Comparison of ENCODE assay signal across 9 cellular contexts in genomic region chr2:209208211-209208610, GRCh38.
A peak's percentile ranks its signal among the peaks of the same experiment; 100 is the strongest.
DNase-seq lines count a peak whose midpoint lies in the region; ATAC-seq, FAIRE-seq and TF ChIP-seq lines count a peak whose summit lies in the region.
"Had no signal": no experiment of that assay in that cellular context is flagged by ENCODE, and none has a peak within 500 bp of the region (broad histone marks: within the 10 kb centered on the region; RNA-seq: fewer than 3 reads in every experiment).

No MANE protein-coding gene starts in this region.

- no peaks in the 10 kb centered on the region for H3K9me3 ChIP-seq in A549
- H3K9me3 ChIP-seq in PC-9 (ENCODE audit: insufficient read depth, low read depth): no peaks in the 10 kb centered on the region
- H3K9me3 ChIP-seq in parathyroid adenoma (ENCODE audit: control insufficient read depth, low read length): no peaks in the 10 kb centered on the region

- no peak for TF ChIP-seq POLR2A in A549 (IDR thresholded peaks at IDR 0.05; ENCODE audit: low read length)

- no TSS peak for BruUV-seq in PC-9 (replicated peaks; lab: Mats Ljungman, UMichigan)

- H3K36me3 ChIP-seq in PC-9 (ENCODE audit: low read depth) (no peaks in the 10 kb centered on the region), parathyroid adenoma (ENCODE audit: control insufficient read depth, insufficient read depth, low read length) (no peaks in the 10 kb centered on the region)

- 15% methylated on average over 9 of the region's 9 CpGs for WGBS in A549 (ENCODE audit: missing lambda C conversion rate)

- ATAC-seq in A549 (peak in 1 of 2 experiments; percentile 72; a peak in 3 of 6 replicates), HG02885 (IDR thresholded peaks at IDR 0.05; ENCODE audit: poor library complexity, unreplicated experiment) (peak; percentile 77)
- ATAC-seq: stimulated activated naive CD8-positive, alpha-beta T cell treated with anti-CD3 and anti-CD28 coated beads, Interleukin-15, amount 100 ng/mL, for 72 hours had no signal

- H3K27me3 ChIP-seq in PC-9 (ENCODE audit: insufficient read depth, low read depth) (no peaks in the 10 kb centered on the region), parathyroid adenoma (ENCODE audit: control insufficient read depth, insufficient read depth, low read length) (no peaks in the 10 kb centered on the region)

- H3K79me2 ChIP-seq in PC-9 (ENCODE audit: low read depth) (no peaks in the 10 kb centered on the region), parathyroid adenoma (no peaks in the 10 kb centered on the region)

- intact Hi-C loops in PC-9 (cut with micrococcal nuclease; ENCODE audit: unreplicated experiment): loop anchor here (1.0 to 5.0 kb wide), 3 partner anchors 388 to 813 kb away; no protein-coding TSS in a partner anchor

- peak; percentile 74 to 82 for TF ChIP-seq RAD21 in A549 (conservative IDR thresholded peaks at IDR 0.05 in 1 of 2, IDR thresholded peaks at IDR 0.05 in 1 of 2)

- no peaks in the 10 kb centered on the region for H3K9me2 ChIP-seq in PC-9 (ENCODE audit: insufficient read depth)

- no peaks in the 10 kb centered on the region for H3F3A ChIP-seq in PC-9 (ENCODE audit: insufficient read depth, low read depth)

- H3K9ac ChIP-seq in parathyroid adenoma: no peak overlapping the region

- no peak for FAIRE-seq in A549 (lab: Jason Lieb, UNC)

- H3K4me3 ChIP-seq in A549: peak overlapping the region; percentile 38
- H3K4me3 ChIP-seq in GM12875 (ENCODE audit: low read depth, low read length): no peak overlapping the region
- H3K4me3 ChIP-seq in PC-9: peak overlapping the region; percentile 31; the same call in 1 of the 2 replicates
- H3K4me3 ChIP-seq in epithelial cell of esophagus (ENCODE audit: low read length): no peak overlapping the region
- peak overlapping the region; percentile 54 for H3K4me3 ChIP-seq in parathyroid adenoma (ENCODE audit: low read depth, low read length)

- CTCF ChIA-PET in A549 (lab: Yijun Ruan, JAX) (interaction anchor here (0.7 to 1.5 kb wide), 7 partner anchors 8 to 804 kb away, joined by 3 to 6 read pairs (median 4); partner anchors contain the start of gene PTH2R), PC-9 (lab: Charles Lee) (no interaction called here)

- H3K4me2 ChIP-seq in A549 (peak overlapping the region; percentile 63), PC-9 (peak overlapping the region; percentile 64; the same call in 1 of the 2 replicates), parathyroid adenoma (ENCODE audit: low read length) (peak overlapping the region; percentile 66)

- peak; percentile 71 for TF ChIP-seq CTCF in A549 (IDR thresholded peaks at IDR 0.05)
- TF ChIP-seq CTCF in GM12875 (IDR thresholded peaks at IDR 0.05; ENCODE audit: borderline replicate concordance, insufficient read depth, low read depth, low read length): peak; percentile 61; the same call in 1 of the 2 replicates
- peak; percentile 76 for TF ChIP-seq CTCF in PC-9 (conservative IDR thresholded peaks at IDR 0.05)
- peak; percentile 71 for TF ChIP-seq CTCF in epithelial cell of esophagus (IDR thresholded peaks at IDR 0.05; ENCODE audit: insufficient read depth, low read depth, low read length, missing control alignments)
- TF ChIP-seq CTCF in parathyroid adenoma (IDR thresholded peaks at IDR 0.05): peak; percentile 81

- POLR2A ChIA-PET in A549 (lab: Yijun Ruan, JAX): no interaction called here
- POLR2A ChIA-PET in PC-9 (lab: Charles Lee; ENCODE audit: unreplicated experiment): no interaction called here

- H3K4me1 ChIP-seq in A549: no peaks in the 10 kb centered on the region
- no peaks in the 10 kb centered on the region for H3K4me1 ChIP-seq in PC-9 (replicated peaks; ENCODE audit: insufficient read depth)
- H3K4me1 ChIP-seq in parathyroid adenoma: no peaks in the 10 kb centered on the region

- no peak for TF ChIP-seq EP300 in A549 (IDR thresholded peaks at IDR 0.05)

- H2AFZ ChIP-seq in PC-9 (no peak overlapping the region), parathyroid adenoma (peak overlapping the region; percentile 56)

- H4K20me1 ChIP-seq in PC-9 (ENCODE audit: insufficient read depth): no peaks in the 10 kb centered on the region

- H3K27ac ChIP-seq in A549 (no peak overlapping the region), PC-9 (no peak overlapping the region), parathyroid adenoma (no peak overlapping the region)

- DNase-seq in A549 (ENCODE audit: low read depth in 1 of 2, low spot score in 1 of 2): peak in 1 of 2 experiments; percentile 45
- peak in 1 of 2 experiments; percentile 12 for DNase-seq in PC-9
- DNase-seq in epithelial cell of esophagus (ENCODE audit: low read depth): peak; percentile 64
- DNase-seq in NCI-H1436 (lab: John Stamatoyannopoulos, UW): no peak
- no peak for DNase-seq in germinal center (ENCODE audit: low spot score)

TF ChIP-seq in A549, 52 proteins besides CTCF, POLR2A, EP300 and RAD21:
- TF ChIP-seq HMGXB4 (CRISPR knock-in tag; IDR thresholded peaks at IDR 0.05; ENCODE audit: borderline replicate concordance): no peak
- TF ChIP-seq SMC3 (IDR thresholded peaks at IDR 0.05): peak; percentile 52; the same call in 2 of the 3 replicates

Comparison
In these comparisons a context has a peak if more than half of its experiments do, and no peak if none do; other contexts are left out.
1. H3K4me3 ChIP-seq: peak in A549 (single experiment), PC-9 (single experiment) and parathyroid adenoma (single experiment); none in GM12875 (single experiment) and epithelial cell of esophagus (single experiment).
2. Peak in every context shown above with its lines, with median percentiles within 50 percentile points of each other: H3K4me2 ChIP-seq and CTCF ChIP-seq.